Comparison of ENCODE assay signal across 9 cellular contexts in the genomic region with DNA sequence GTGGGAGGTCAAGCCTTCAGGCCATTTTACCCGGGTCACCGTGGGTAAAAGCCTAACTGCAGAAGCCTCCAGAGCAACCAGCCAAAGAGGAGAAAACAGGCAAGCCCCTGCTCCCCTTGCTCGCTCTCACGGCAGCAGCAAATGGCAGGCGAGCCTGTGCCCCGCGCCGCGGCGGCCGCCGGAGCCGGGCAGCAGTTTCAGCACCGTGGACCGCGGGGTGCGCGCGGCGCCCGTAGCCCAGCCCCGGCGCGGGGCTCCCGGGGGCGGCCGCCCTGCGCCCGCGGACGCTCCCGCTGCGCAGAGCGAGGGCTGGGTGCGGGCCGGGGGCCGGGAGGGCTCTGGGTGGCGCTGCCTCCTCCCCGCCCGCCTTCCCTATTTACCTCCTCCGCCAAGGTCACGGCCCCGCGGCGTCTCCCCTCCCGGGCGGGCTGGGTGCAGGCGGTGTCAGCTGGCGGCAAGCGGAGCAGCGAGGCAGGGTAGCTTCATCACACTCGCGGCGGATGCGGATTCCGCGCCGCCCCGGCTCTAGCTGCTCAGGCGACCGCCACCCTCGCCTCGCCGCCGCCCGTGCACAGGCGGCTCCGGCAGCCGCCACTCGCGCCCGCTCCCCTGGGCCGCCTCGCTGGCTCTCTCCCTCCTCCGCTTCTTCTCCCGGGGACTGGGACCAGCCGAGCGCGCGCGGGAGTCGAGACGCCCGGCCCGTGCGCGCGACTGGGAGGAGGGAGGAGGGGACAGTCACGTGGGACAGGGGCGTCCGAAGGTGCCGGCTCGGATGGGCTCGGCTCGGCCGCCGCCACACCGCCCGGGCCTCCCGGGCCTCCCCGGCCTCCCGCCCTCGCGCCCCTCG. TPM values are rescaled to one million over a fixed set of nuclear protein-coding genes. Genes with fewer than 3 reads are reported as not detected.
DNase-seq lines count a peak whose midpoint lies in the region; ATAC-seq, FAIRE-seq and TF ChIP-seq lines count a peak whose summit lies in the region.
"Had no signal": no experiment of that assay in that cellular context is flagged by ENCODE, and none has a peak within 500 bp of the region (broad histone marks: within the 10 kb centered on the region; RNA-seq: fewer than 3 reads in every experiment).

A gene (minus strand): TSS at position 687 of the 847 bp plus-strand sequence.

- H3K4me1 Mint-ChIP-seq in activated B cell treated with CpG ODN at 0.5 μM for 24 hours = peaks cover 12% of the 10 kb centered on the region
- H3K4me1 Mint-ChIP-seq in naive thymus-derived CD8-positive, alpha-beta T cell = peaks cover 0 to 10% (median 5%) of the 10 kb centered on the region in 4 donors

- POLR2A ChIA-PET in activated B cell treated with CpG ODN at 0.5 μM for 24 hours (lab: Charles Lee) = interaction anchor here (1.1 kb wide), 1 partner anchor 27 kb away, joined by 3 read pairs; no protein-coding TSS in a partner anchor
- POLR2A ChIA-PET in naive thymus-derived CD8-positive, alpha-beta T cell (lab: Charles Lee) = no interaction called here

- H3K4me3 Mint-ChIP-seq in activated B cell treated with CpG ODN at 0.5 μM for 24 hours = peak within 1 kb of the TSS; percentile 83
- peak within 1 kb of the TSS in 8 of 10 donors; percentile 38 to 85 (median 59) for H3K4me3 Mint-ChIP-seq in naive thymus-derived CD8-positive, alpha-beta T cell

- no peaks in the 10 kb centered on the region for H3K36me3 Mint-ChIP-seq in activated B cell treated with CpG ODN at 0.5 μM for 24 hours (ENCODE audit: low read depth)
- no peaks in the 10 kb centered on the region for H3K36me3 Mint-ChIP-seq in naive thymus-derived CD8-positive, alpha-beta T cell
- H3K36me3 Mint-ChIP-seq: activated naive CD4-positive, alpha-beta T cell treated with anti-CD3 and anti-CD28 coated beads, Interleukin-2, amount 50 U/mL, for 72 hours had no signal

- ATAC-seq in activated B cell treated with CpG ODN at 0.5 μM for 24 hours (ENCODE audit: low read depth) = peak; percentile 66
- no peak for ATAC-seq in naive thymus-derived CD8-positive, alpha-beta T cell

- TF ChIP-seq CTCF in activated B cell treated with CpG ODN at 0.5 μM for 24 hours (IDR thresholded peaks at IDR 0.05) = no peak

- CTCF ChIA-PET in activated B cell treated with CpG ODN at 0.5 μM for 24 hours (lab: Charles Lee) = no interaction called here

- DNase-seq in GM12891 (ENCODE audit: insufficient read length, low spot score) (peak; percentile 35), H54 (ENCODE audit: insufficient read length, low spot score) (peak; percentile 62), NCI-H1092 treated with DMSO at 0.1 percent for 48 hours (lab: John Stamatoyannopoulos, UW) (peak; percentile 82), activated B cell treated with CpG ODN at 0.5 μM for 24 hours (peak; percentile 33), fibroblast of the conjunctiva (ENCODE audit: low read depth) (peak; percentile 14), HUDEP-2 (lab: John Stamatoyannopoulos, UW; ENCODE audit: unreplicated experiment in 76 of 76) (no peak), NCI-H526 treated with DMSO at 0.1 percent for 48 hours (lab: John Stamatoyannopoulos, UW) (no peak)
- no peak for DNase-seq in naive thymus-derived CD8-positive, alpha-beta T cell

- H3K9me3 Mint-ChIP-seq in activated B cell treated with CpG ODN at 0.5 μM for 24 hours = no peaks in the 10 kb centered on the region
- peaks cover 0 to 2% (median 0%) of the 10 kb centered on the region in 9 donors for H3K9me3 Mint-ChIP-seq in naive thymus-derived CD8-positive, alpha-beta T cell
- H3K9me3 Mint-ChIP-seq: activated naive CD4-positive, alpha-beta T cell treated with anti-CD3 and anti-CD28 coated beads, Interleukin-2, amount 50 U/mL, for 72 hours had no signal

- TF ChIP-seq POLR2A in GM12891 (IDR thresholded peaks at IDR 0.05; ENCODE audit: low read depth, low read length) (no peak), H54 (IDR thresholded peaks at IDR 0.05; ENCODE audit: low read depth, low read length) (peak; percentile 41; the same call in 1 of the 2 replicates)

- FAIRE-seq in GM12891 (lab: Jason Lieb, UNC) (peak; percentile 9), H54 (lab: Jason Lieb, UNC) (no peak)

- H3K27ac Mint-ChIP-seq in activated B cell treated with CpG ODN at 0.5 μM for 24 hours = no peak within 1 kb of the TSS
- H3K27ac Mint-ChIP-seq in naive thymus-derived CD8-positive, alpha-beta T cell = no peak within 1 kb of the TSS
- H3K27ac Mint-ChIP-seq: activated naive CD4-positive, alpha-beta T cell treated with anti-CD3 and anti-CD28 coated beads, Interleukin-2, amount 50 U/mL, for 72 hours had no signal

- H3K27me3 Mint-ChIP-seq in activated B cell treated with CpG ODN at 0.5 μM for 24 hours = peaks cover 36% of the 10 kb centered on the region
- peaks cover 21 to 75% (median 39%) of the 10 kb centered on the region in 5 donors for H3K27me3 Mint-ChIP-seq in naive thymus-derived CD8-positive, alpha-beta T cell

- intact Hi-C loops in activated B cell treated with CpG ODN at 0.5 μM for 24 hours (cut with micrococcal nuclease) = loop anchor here (5.0 kb wide), 1 partner anchor 39 kb away; no protein-coding TSS in a partner anchor

TF ChIP-seq in GM12891, 5 proteins besides CTCF, POLR2A, EP300 and RAD21:
- TF ChIP-seq POLR2AphosphoS5 (IDR thresholded peaks at IDR 0.05; ENCODE audit: low read depth, low read length) = no peak
- no peak for TF ChIP-seq TAF1 (IDR thresholded peaks at IDR 0.05; ENCODE audit: low read depth, low read length)
- no peak for TF ChIP-seq SPI1 (IDR thresholded peaks at IDR 0.05; ENCODE audit: low read depth, low read length)
- no peak for TF ChIP-seq PAX5 (IDR thresholded peaks at IDR 0.05; ENCODE audit: insufficient read depth, low read length, severe bottlenecking)
- no peak for TF ChIP-seq POU2F2 (IDR thresholded peaks at IDR 0.05; ENCODE audit: low read depth, low read length)

RNA-seq across cellular contexts. Expression of the gene that starts here (rescaled TPM):
- not detected for polyA plus RNA-seq in GM12891 (2012; ENCODE audit: low read depth, missing spikeins)
- 0.39 and 0.49 TPM in 2 replicates for total RNA-seq in activated B cell treated with CpG ODN at 0.5 μM for 24 hours
- not detected for total RNA-seq in naive thymus-derived CD8-positive, alpha-beta T cell
- not detected for polyA plus RNA-seq in naive thymus-derived CD8-positive, alpha-beta T cell
- total RNA-seq: activated naive CD4-positive, alpha-beta T cell treated with anti-CD3 and anti-CD28 coated beads, Interleukin-2, amount 50 U/mL, for 72 hours had no signal

Comparison
In these comparisons a context has a peak if more than half of its experiments do, and no peak if none do; other contexts are left out.
1. Peak in DNase-seq and ATAC-seq in activated B cell treated with CpG ODN at 0.5 μM for 24 hours; RNA of the gene not detected or under 1 TPM.
2. DNase-seq: peak in GM12891 (single experiment), H54 (single experiment), NCI-H1092 treated with DMSO at 0.1 percent for 48 hours (single experiment) and fibroblast of the conjunctiva (single experiment); none in naive thymus-derived CD8-positive, alpha-beta T cell (0 of 10), HUDEP-2 (0 of 76) and NCI-H526 treated with DMSO at 0.1 percent for 48 hours (single experiment).